Comparison of ENCODE assay signal across 21 cellular contexts in the genomic region with DNA sequence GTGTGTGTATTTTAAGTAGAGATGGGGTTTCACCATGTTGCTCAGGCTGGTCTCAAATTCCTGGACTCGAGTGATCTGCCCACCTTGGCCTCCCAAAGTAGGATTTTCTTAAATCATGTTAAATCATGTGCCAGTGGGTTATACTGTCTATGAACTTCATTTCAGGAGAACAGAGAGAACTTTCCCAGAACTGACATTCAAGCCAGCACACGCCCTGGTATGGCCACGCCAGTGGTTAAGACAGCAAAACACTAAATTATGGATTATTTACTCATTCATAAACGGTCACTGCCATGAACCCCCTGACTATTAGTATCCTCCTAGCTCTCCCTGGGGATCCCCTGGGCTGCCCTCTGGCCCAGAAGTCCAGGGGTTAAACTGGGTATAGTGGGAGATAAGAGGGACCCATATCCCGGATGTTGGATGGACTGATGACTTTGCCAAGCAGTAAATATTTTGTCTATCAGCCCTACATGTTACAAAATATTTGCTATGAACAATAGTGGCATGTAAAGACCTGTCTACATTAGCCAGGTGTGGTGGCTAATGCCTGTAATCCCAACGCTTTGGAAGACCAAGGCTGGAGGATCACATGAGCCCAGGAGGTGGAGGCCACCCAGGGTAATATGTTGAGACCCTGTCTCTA.
"Had no signal": no experiment of that assay in that cellular context is flagged by ENCODE, and none has a peak within 500 bp of the region (broad histone marks: within the 10 kb centered on the region; RNA-seq: fewer than 3 reads in every experiment).

No MANE protein-coding gene starts in this region.

- H3K27me3 ChIP-seq: brain microvascular endothelial cell, dorsolateral prefrontal cortex, thyroid gland, upper lobe of right lung had no signal

- FAIRE-seq: colon, frontal cortex had no signal

- H3K36me3 ChIP-seq: brain microvascular endothelial cell, left ventricle myocardium inferior, thyroid gland, upper lobe of right lung had no signal

- H3K9me3 ChIP-seq: left ventricle myocardium inferior, thyroid gland, upper lobe of right lung had no signal

- DNase-seq: activated CD4-positive, alpha-beta T cell treated with anti-CD3 and anti-CD28 coated beads, Interleukin-2, amount 50 U/mL, for 1 hour; activated CD4-positive, CD25-positive, alpha-beta regulatory T cell treated with anti-CD3 and anti-CD28 coated beads, Interleukin-2, amount 50 U/mL, for 72 hours; activated CD8-positive, alpha-beta T cell treated with anti-CD3 and anti-CD28 coated beads, Interleukin-2, amount 10 ng/mL, durations not matched to agents 7 days and 5 days; activated gamma-delta T cell treated with Interleukin-2 at 50 U/mL for 16 hours; aorta; brain microvascular endothelial cell; dorsolateral prefrontal cortex; glutamatergic neuron; hippocampal formation; left ventricle myocardium inferior; midbrain; natural killer cell; stimulated activated CD4-positive, alpha-beta T cell treated with anti-CD3 and anti-CD28 coated beads, Interleukin-12 subunit alpha, Interleukin-12 subunit beta, amount 100 ng/mL, for 4 hours; stimulated activated CD4-positive, alpha-beta T cell treated with anti-CD3 and anti-CD28 coated beads, Interleukin-4, amount 100 ng/mL, for 4 hours; stimulated activated naive CD8-positive, alpha-beta T cell treated with anti-CD3 and anti-CD28 coated beads, Interleukin-15, Interleukin-2, amounts not matched to agents 100 U/mL and 50 U/mL, for 24 hours; T-cell; thyroid gland; upper lobe of right lung; WERI-Rb-1 had no signal

- ATAC-seq: activated CD8-positive, alpha-beta T cell treated with anti-CD3 and anti-CD28 coated beads, Interleukin-2, amount 10 ng/mL, durations not matched to agents 7 days and 5 days; natural killer cell; stimulated activated naive CD8-positive, alpha-beta T cell treated with anti-CD3 and anti-CD28 coated beads, Interleukin-15, Interleukin-2, amounts not matched to agents 100 U/mL and 50 U/mL, for 24 hours; T-cell; upper lobe of right lung had no signal

- H3K27ac ChIP-seq: brain microvascular endothelial cell, dorsolateral prefrontal cortex, left ventricle myocardium inferior, thyroid gland, upper lobe of right lung, WERI-Rb-1 had no signal

- H3K4me3 ChIP-seq: dorsolateral prefrontal cortex, left ventricle myocardium inferior, thyroid gland, upper lobe of right lung had no signal
